ENCODE assay signal across 8 cellular contexts in genomic region chr6:28142446-28142845, GRCh38. TPM values are rescaled to one million over a fixed set of nuclear protein-coding genes. Genes with fewer than 3 reads are reported as not detected.
DNase-seq lines count a peak whose midpoint lies in the region; ATAC-seq and TF ChIP-seq lines count a peak whose summit lies in the region.

No MANE protein-coding gene starts in this region.

- H3K36me3 Mint-ChIP-seq in stimulated activated naive CD8-positive, alpha-beta T cell treated with anti-CD3 and anti-CD28 coated beads, Interleukin-15, Interleukin-2, amounts not matched to agents 100 ng/mL and 50 ng/mL, for 24 hours (ENCODE audit: low read depth): peaks cover 30% of the 10 kb centered on the region
- peaks cover 12% of the 10 kb centered on the region for H3K36me3 Mint-ChIP-seq in memory B cell

- no peaks in the 10 kb centered on the region for H3K27me3 ChIP-seq in aorta (ENCODE audit: control insufficient read depth in 1 of 2, insufficient read depth in 2 of 2, low read length in 1 of 2)

- no peaks in the 10 kb centered on the region for H3K9me3 ChIP-seq in aorta (ENCODE audit: control insufficient read depth, low read length)

- TF ChIP-seq CTCF in astrocyte of the spinal cord (IDR thresholded peaks at IDR 0.05; ENCODE audit: low read depth, low read length): no peak

- H3K4me3 ChIP-seq in astrocyte of the spinal cord (ENCODE audit: low read depth, low read length) (peak overlapping the region; percentile 83), aorta (ENCODE audit: low read length in 2 of 2) (peak overlapping the region; percentile 71 to 88)

- no peak overlapping the region for H3K27ac ChIP-seq in aorta (ENCODE audit: low read depth in 1 of 2, low read length in 2 of 2)

- H3K36me3 ChIP-seq in aorta (ENCODE audit: control insufficient read depth in 1 of 2, insufficient read depth in 2 of 2, low read length in 1 of 2): peaks cover 0 to 2% of the 10 kb centered on the region in 2 donors

- in situ Hi-C loops in astrocyte of the spinal cord (cut with HindIII; ENCODE audit: low sequenced_read_pairs): no loop called here

- 6 to 7% methylated on average over 4 of the region's 4 CpGs for WGBS in aorta, 2 donors

- intact Hi-C loops in aorta (cut with DNase I): loop anchor here (5.0 to 10.0 kb wide), 3 partner anchors 70 to 112 kb away; partner anchors contain the start of genes NKAPL (in 1 of the 2) and ZKSCAN4 (in 1 of the 2)

- H3K4me1 ChIP-seq in aorta (ENCODE audit: control insufficient read depth in 1 of 2, insufficient read depth in 2 of 2, low read length in 2 of 2): no peaks in the 10 kb centered on the region

- H3K27ac Mint-ChIP-seq in stimulated activated naive CD8-positive, alpha-beta T cell treated with anti-CD3 and anti-CD28 coated beads, Interleukin-15, Interleukin-2, amounts not matched to agents 100 ng/mL and 50 ng/mL, for 24 hours: peak overlapping the region; percentile 93
- peak overlapping the region; percentile 96 for H3K27ac Mint-ChIP-seq in memory B cell

- H3K27me3 Mint-ChIP-seq in stimulated activated naive CD8-positive, alpha-beta T cell treated with anti-CD3 and anti-CD28 coated beads, Interleukin-15, Interleukin-2, amounts not matched to agents 100 ng/mL and 50 ng/mL, for 24 hours: no peaks in the 10 kb centered on the region
- no peaks in the 10 kb centered on the region for H3K27me3 Mint-ChIP-seq in memory B cell

- peak overlapping the region; percentile 95 for H3K4me3 Mint-ChIP-seq in stimulated activated naive CD8-positive, alpha-beta T cell treated with anti-CD3 and anti-CD28 coated beads, Interleukin-15, Interleukin-2, amounts not matched to agents 100 ng/mL and 50 ng/mL, for 24 hours
- H3K4me3 Mint-ChIP-seq in memory B cell: peak overlapping the region; percentile 97

- peaks cover 67% of the 10 kb centered on the region for H3K4me1 Mint-ChIP-seq in stimulated activated naive CD8-positive, alpha-beta T cell treated with anti-CD3 and anti-CD28 coated beads, Interleukin-15, Interleukin-2, amounts not matched to agents 100 ng/mL and 50 ng/mL, for 24 hours (ENCODE audit: low read depth)
- H3K4me1 Mint-ChIP-seq in memory B cell: peaks cover 33% of the 10 kb centered on the region

- H3K9me3 Mint-ChIP-seq in stimulated activated naive CD8-positive, alpha-beta T cell treated with anti-CD3 and anti-CD28 coated beads, Interleukin-15, Interleukin-2, amounts not matched to agents 100 ng/mL and 50 ng/mL, for 24 hours: no peaks in the 10 kb centered on the region
- no peaks in the 10 kb centered on the region for H3K9me3 Mint-ChIP-seq in memory B cell

- ATAC-seq in stimulated activated naive CD8-positive, alpha-beta T cell treated with anti-CD3 and anti-CD28 coated beads, Interleukin-15, Interleukin-2, amounts not matched to agents 100 U/mL and 50 U/mL, for 24 hours: no peak
- ATAC-seq in memory B cell (ENCODE audit: low read depth): no peak
- ATAC-seq in aorta (ENCODE audit: low FRiP score): no peak

- DNase-seq in stimulated activated naive CD8-positive, alpha-beta T cell treated with anti-CD3 and anti-CD28 coated beads, Interleukin-15, Interleukin-2, amounts not matched to agents 100 U/mL and 50 U/mL, for 24 hours: no peak
- DNase-seq in astrocyte of the spinal cord (ENCODE audit: low read depth, low spot score) (no peak), memory B cell (ENCODE audit: low spot score in 2 of 2) (no peak), aorta (no peak), globus pallidus (ENCODE audit: low spot score) (no peak), GF-D8 (lab: John Stamatoyannopoulos, UW) (no peak)
- no peak for DNase-seq in stimulated activated CD8-positive, alpha-beta memory T cell treated with anti-CD3 and anti-CD28 coated beads, Interleukin-4, amount 100 ng/mL, for 48 hours

RNA-seq across cellular contexts. Expression of gene ZKSCAN8, which starts 0.8 kb away (rescaled TPM):
- 10 to 100 TPM; 20.7 to 31.8 TPM for total RNA-seq in aorta
- polyA plus RNA-seq in aorta: 10 to 100 TPM in 1 of 2 donors, 1 to 10 TPM in 1; 2.3 to 12.5 TPM

RNA-seq across cellular contexts. Expression of gene ZSCAN16, which starts 18.0 kb away (rescaled TPM):
- total RNA-seq in aorta: 1 to 10 TPM; 4.4 to 5.0 TPM
- polyA plus RNA-seq in aorta: 1 to 10 TPM; 4.5 to 7.3 TPM
